ENCODE assay signal across 35 cellular contexts in genomic region chr21:14697769-14698168, GRCh38.
"Had no signal": no experiment of that assay in that cellular context is flagged by ENCODE, and none has a peak within 500 bp of the region (broad histone marks: within the 10 kb centered on the region; RNA-seq: fewer than 3 reads in every experiment).

No MANE protein-coding gene starts in this region.

- DNase-seq: Karpas-422, Kasumi-1, MG63, MM.1S, MV-4-11, NCI-H1048, NCI-H1092, NCI-H1092 treated with DMSO at 0.1 percent for 48 hours, NCI-H1105, NCI-H1105 treated with DMSO at 0.1 percent for 48 hours, NCI-H1417, NCI-H1417 treated with DMSO at 0.1 percent for 48 hours, NCI-H1436, NCI-H1436 treated with DMSO at 0.1 percent for 48 hours, NCI-H146, NCI-H1694, NCI-H1694 treated with DMSO at 0.1 percent for 48 hours, NCI-H187, NCI-H187 treated with DMSO at 0.1 percent for 48 hours, NCI-H1930, NCI-H2029, NCI-H2029 treated with DMSO at 0.1 percent for 48 hours, NCI-H2081, NCI-H2081 treated with DMSO at 0.1 percent for 48 hours, NCI-H2107, NCI-H2171, NCI-H2171 treated with DMSO at 0.1 percent for 48 hours, NCI-H2227 treated with DMSO at 0.1 percent for 48 hours, NCI-H226, NCI-H345, NCI-H446, NCI-H446 treated with DMSO at 0.1 percent for 48 hours, NCI-H510A, NCI-H510A treated with DMSO at 0.1 percent for 48 hours had no signal

- H3K4me2 ChIP-seq: KMS-11 had no signal

- H3K27me3 ChIP-seq: MG63 had no signal

- H3K36me3 ChIP-seq: MG63 had no signal

- H3K27ac ChIP-seq: KMS-11 had no signal

- H3K9me3 ChIP-seq: MG63 had no signal

- H3K4me3 ChIP-seq: MG63 had no signal
